In genomic region chr1:28359592-28360239, GRCh38 we compare ENCODE assay signal across 9 cellular contexts. TPM values are rescaled to one million over a fixed set of nuclear protein-coding genes. Genes with fewer than 3 reads are reported as not detected.
DNase-seq lines count a peak whose midpoint lies in the region; ATAC-seq and TF ChIP-seq lines count a peak whose summit lies in the region.
"Had no signal": no experiment of that assay in that cellular context is flagged by ENCODE, and none has a peak within 500 bp of the region (broad histone marks: within the 10 kb centered on the region; RNA-seq: fewer than 3 reads in every experiment).

No MANE protein-coding gene starts in this region.

- peak; percentile 36 for DNase-seq in NK-92 treated with Interleukin-12 subunit alpha and Interleukin-12 subunit beta, amount 100 ng/mL, for 24 hours (lab: John Stamatoyannopoulos, UW)
- DNase-seq in NK-92 (lab: John Stamatoyannopoulos, UW; ENCODE audit: unreplicated experiment) (no peak), NCI-H2196 (lab: John Stamatoyannopoulos, UW; ENCODE audit: unreplicated experiment) (peak; percentile 77), mammary epithelial cell (peak; percentile 40), left colon (peak; percentile 56 to 89)
- DNase-seq in stimulated activated CD4-positive, alpha-beta T cell treated with anti-CD3 and anti-CD28 coated beads, Interleukin-4, amount 100 ng/mL, for 48 hours (ENCODE audit: low read depth in 2 of 2): peak; percentile 63 to 67

- intact Hi-C loops in mammary epithelial cell (cut with micrococcal nuclease) (loop anchor here (1.0 to 5.0 kb wide), 7 partner anchors 10 to 518 kb away; partner anchors contain the start of gene PHACTR4), left colon (cut with DNase I, micrococcal nuclease) (no loop called here)

- in situ Hi-C loops in mammary epithelial cell (cut with MboI; ENCODE audit: low sequenced_read_pairs in 2 of 2): no loop called here

- H3K79me2 ChIP-seq in mammary epithelial cell (ENCODE audit: insufficient read depth, low read length): no peaks in the 10 kb centered on the region

- H3K9ac ChIP-seq in mammary epithelial cell (ENCODE audit: insufficient read depth, low read length): no peak overlapping the region
- H3K9ac ChIP-seq: BLaER1 treated with 17β-estradiol and CSF1 and Interleukin-3, amounts not matched to agents 10 nM and 100 nM had no signal

- H3K4me2 ChIP-seq in mammary epithelial cell (ENCODE audit: insufficient read depth, low read depth, low read length): no peak overlapping the region
- H3K4me2 ChIP-seq: BLaER1 treated with 17β-estradiol and CSF1 and Interleukin-3, amounts not matched to agents 10 nM and 100 nM had no signal

- H3K4me1 ChIP-seq in mammary epithelial cell (ENCODE audit: insufficient read depth, low read length): peaks cover under 1% of the 10 kb centered on the region

- no peaks in the 10 kb centered on the region for H3K27me3 ChIP-seq in mammary epithelial cell (ENCODE audit: insufficient read depth, low read length)
- H3K27me3 ChIP-seq: BLaER1 treated with 17β-estradiol and CSF1 and Interleukin-3, amounts not matched to agents 10 nM and 100 nM had no signal

- ATAC-seq in left colon: peak; percentile 74
- ATAC-seq in GM18858 (IDR thresholded peaks at IDR 0.05; ENCODE audit: unreplicated experiment): no peak

- dilution Hi-C loops in mammary epithelial cell (cut with HindIII; ENCODE audit: low sequenced_read_pairs): loop anchor here (5.0 kb wide), 1 partner anchor 93 kb away; no protein-coding TSS in a partner anchor

- WGBS in mammary epithelial cell (ENCODE audit: low coverage, missing lambda C conversion rate): 59% methylated on average over 7 of the region's 7 CpGs

- no peak overlapping the region for H3K27ac ChIP-seq in mammary epithelial cell (ENCODE audit: insufficient read depth, low read depth, low read length)
- H3K27ac ChIP-seq: BLaER1 treated with 17β-estradiol and CSF1 and Interleukin-3, amounts not matched to agents 10 nM and 100 nM had no signal

- H3K4me3 ChIP-seq in WI38 (ENCODE audit: low read depth, low read length): no peak overlapping the region
- H3K4me3 ChIP-seq in mammary epithelial cell (replicated peaks in 1 of 3; ENCODE audit: insufficient read depth in 1 of 3, low read depth in 2 of 3, low read length in 3 of 3): no peak overlapping the region
- H3K4me3 ChIP-seq: BLaER1 treated with 17β-estradiol and CSF1 and Interleukin-3, amounts not matched to agents 10 nM and 100 nM had no signal

- CTCF ChIA-PET in mammary epithelial cell (lab: Charles Lee; ENCODE audit: low non-redundant PET): interaction anchor here (0.5 to 1.0 kb wide), 5 partner anchors 17 to 171 kb away, joined by 3 to 14 read pairs (median 3); no protein-coding TSS in a partner anchor

- H3K36me3 ChIP-seq in mammary epithelial cell (ENCODE audit: insufficient read depth, low read length): no peaks in the 10 kb centered on the region
- H3K36me3 ChIP-seq: BLaER1 treated with 17β-estradiol and CSF1 and Interleukin-3, amounts not matched to agents 10 nM and 100 nM had no signal

- no peaks in the 10 kb centered on the region for H4K20me1 ChIP-seq in mammary epithelial cell (ENCODE audit: insufficient read depth, low read length)
- H4K20me1 ChIP-seq: BLaER1 treated with 17β-estradiol and CSF1 and Interleukin-3, amounts not matched to agents 10 nM and 100 nM had no signal

- BruUV-seq in mammary epithelial cell (replicated peaks; lab: Mats Ljungman, UMichigan): no TSS peak

- H3K9me3 ChIP-seq in mammary epithelial cell (replicated peaks; ENCODE audit: insufficient read depth, low read length): no peaks in the 10 kb centered on the region
- H3K9me3 ChIP-seq: BLaER1 treated with 17β-estradiol and CSF1 and Interleukin-3, amounts not matched to agents 10 nM and 100 nM had no signal

- TF ChIP-seq CTCF in WI38 (IDR thresholded peaks at IDR 0.05; ENCODE audit: low read depth, low read length) (peak; percentile 38), mammary epithelial cell (conservative IDR thresholded peaks at IDR 0.05 in 1 of 2, IDR thresholded peaks at IDR 0.05 in 1 of 2; ENCODE audit: extremely low read depth in 1 of 2, insufficient read depth in 1 of 2, low read depth in 1 of 2, low read length in 2 of 2) (peak; percentile 65 to 78)

- no peak overlapping the region for H2AFZ ChIP-seq in mammary epithelial cell (ENCODE audit: low read depth, low read length)

RNA-seq across cellular contexts. Expression of gene PHACTR4, which starts 9.8 kb away (rescaled TPM):
- total RNA-seq in mammary epithelial cell: 10 to 100 TPM; 14.7 to 34.1 TPM
- polyA plus RNA-seq in mammary epithelial cell: 4.5 TPM
- 44.7 TPM for polyA minus RNA-seq in mammary epithelial cell
- total RNA-seq in left colon: 10 to 100 TPM; 46.7 to 61.8 TPM

RNA-seq across cellular contexts. Expression of gene MED18, which starts 30.9 kb away (rescaled TPM):
- 10 to 100 TPM; 15.1 to 16.7 TPM for total RNA-seq in mammary epithelial cell
- polyA plus RNA-seq in mammary epithelial cell: 21.5 TPM
- polyA minus RNA-seq in mammary epithelial cell: 89.2 TPM
- 10 to 100 TPM; 29.1 to 31.6 TPM for total RNA-seq in left colon
